28 cellular contexts compared by ENCODE assay signal in genomic region chr13:71644579-71644978, GRCh38.
"Had no signal": no experiment of that assay in that cellular context is flagged by ENCODE, and none has a peak within 500 bp of the region (broad histone marks: within the 10 kb centered on the region; RNA-seq: fewer than 3 reads in every experiment).

No MANE protein-coding gene starts in this region.

- H3K36me3 ChIP-seq: ascending aorta, gastroesophageal sphincter, right lobe of liver, thoracic aorta, upper lobe of left lung, vagina, WERI-Rb-1 had no signal

- H3K4me1 Mint-ChIP-seq: activated CD4-positive, alpha-beta memory T cell treated with anti-CD3 and anti-CD28 coated beads, Interleukin-2, amount 10 ng/mL, durations not matched to agents 7 days and 5 days; activated CD4-positive, alpha-beta T cell treated with anti-CD3 and anti-CD28 coated beads, Interleukin-2, amount 10 ng/mL, durations not matched to agents 24 days and 14 days; activated naive CD4-positive, alpha-beta T cell treated with anti-CD3 and anti-CD28 coated beads, Interleukin-2, amount 10 ng/mL, durations not matched to agents 7 days and 5 days; activated naive CD8-positive, alpha-beta T cell treated with anti-CD3 and anti-CD28 coated beads, Interleukin-2, amount 10 ng/mL, durations not matched to agents 7 days and 5 days; naive thymus-derived CD4-positive, alpha-beta T cell had no signal

- H3K27ac ChIP-seq: ascending aorta, gastroesophageal sphincter, right lobe of liver, thoracic aorta, upper lobe of left lung, vagina, WERI-Rb-1 had no signal

- H3K4me1 ChIP-seq: ascending aorta, gastroesophageal sphincter, right lobe of liver, upper lobe of left lung, vagina had no signal

- DNase-seq: activated CD4-positive, alpha-beta memory T cell treated with anti-CD3 and anti-CD28 coated beads, Interleukin-2, amount 10 ng/mL, durations not matched to agents 7 days and 5 days; activated CD4-positive, alpha-beta T cell treated with anti-CD3 and anti-CD28 coated beads, Interleukin-2, amount 10 ng/mL, durations not matched to agents 24 days and 14 days; activated CD4-positive, CD25-positive, alpha-beta regulatory T cell treated with anti-CD3 and anti-CD28 coated beads, Interleukin-2, amount 50 U/mL, for 72 hours; activated CD8-positive, alpha-beta memory T cell treated with anti-CD3 and anti-CD28 coated beads, Interleukin-2, amount 50 U/mL, for 48 hours; activated gamma-delta T cell; activated naive CD4-positive, alpha-beta T cell treated with anti-CD3 and anti-CD28 coated beads, Interleukin-2, amount 10 ng/mL, durations not matched to agents 7 days and 5 days; activated naive CD8-positive, alpha-beta T cell treated with anti-CD3 and anti-CD28 coated beads, Interleukin-2, amount 10 ng/mL, durations not matched to agents 7 days and 5 days; activated T-cell treated with anti-CD3 and anti-CD28 coated beads, Interleukin-2, amount 50 U/mL, for 24 hours; caudate nucleus; cortex of kidney; effector memory CD8-positive, alpha-beta T cell; left cardiac atrium; left ventricle myocardium superior; midbrain; naive thymus-derived CD4-positive, alpha-beta T cell; posterior cingulate gyrus; right lobe of liver; stimulated activated CD4-positive, alpha-beta T cell treated with anti-CD3 and anti-CD28 coated beads, Interleukin-4, amount 100 ng/mL, for 1 hour; T1000; upper lobe of left lung; WERI-Rb-1 had no signal

- ATAC-seq: effector memory CD8-positive, alpha-beta T cell; gastroesophageal sphincter; left cardiac atrium; left ventricle myocardium superior; naive thymus-derived CD4-positive, alpha-beta T cell; right lobe of liver had no signal

- H3K4me3 Mint-ChIP-seq: activated CD4-positive, alpha-beta memory T cell treated with anti-CD3 and anti-CD28 coated beads, Interleukin-2, amount 10 ng/mL, durations not matched to agents 7 days and 5 days; activated CD4-positive, alpha-beta T cell treated with anti-CD3 and anti-CD28 coated beads, Interleukin-2, amount 10 ng/mL, durations not matched to agents 24 days and 14 days; activated naive CD4-positive, alpha-beta T cell treated with anti-CD3 and anti-CD28 coated beads, Interleukin-2, amount 10 ng/mL, durations not matched to agents 7 days and 5 days; activated naive CD8-positive, alpha-beta T cell treated with anti-CD3 and anti-CD28 coated beads, Interleukin-2, amount 10 ng/mL, durations not matched to agents 7 days and 5 days; activated T-cell treated with anti-CD3 and anti-CD28 coated beads, Interleukin-2, amount 50 U/mL, for 24 hours; effector memory CD8-positive, alpha-beta T cell; naive thymus-derived CD4-positive, alpha-beta T cell; stimulated activated naive CD8-positive, alpha-beta T cell treated with anti-CD3 and anti-CD28 coated beads, Interleukin-15, Interleukin-2, amounts not matched to agents 100 ng/mL and 50 ng/mL, for 24 hours; T-helper 1 cell treated with Interleukin-12 subunit alpha and Interleukin-12 subunit beta and Interleukin-4 antibody, amounts not matched to agents 30 μg/mL and 1 μg/mL, for 36 hours had no signal

- H3K36me3 Mint-ChIP-seq: activated naive CD4-positive, alpha-beta T cell treated with anti-CD3 and anti-CD28 coated beads, Interleukin-2, amount 10 ng/mL, durations not matched to agents 7 days and 5 days; activated naive CD8-positive, alpha-beta T cell treated with anti-CD3 and anti-CD28 coated beads, Interleukin-2, amount 10 ng/mL, durations not matched to agents 7 days and 5 days; naive thymus-derived CD4-positive, alpha-beta T cell had no signal

- H3K27me3 ChIP-seq: ascending aorta, gastroesophageal sphincter, hepatocyte, right lobe of liver, upper lobe of left lung, vagina had no signal

- H3K9me3 Mint-ChIP-seq: activated CD4-positive, alpha-beta memory T cell treated with anti-CD3 and anti-CD28 coated beads, Interleukin-2, amount 10 ng/mL, durations not matched to agents 7 days and 5 days; activated CD4-positive, alpha-beta T cell treated with anti-CD3 and anti-CD28 coated beads, Interleukin-2, amount 10 ng/mL, durations not matched to agents 24 days and 14 days; activated naive CD4-positive, alpha-beta T cell treated with anti-CD3 and anti-CD28 coated beads, Interleukin-2, amount 10 ng/mL, durations not matched to agents 7 days and 5 days; activated naive CD8-positive, alpha-beta T cell treated with anti-CD3 and anti-CD28 coated beads, Interleukin-2, amount 10 ng/mL, durations not matched to agents 7 days and 5 days; stimulated activated naive CD8-positive, alpha-beta T cell treated with anti-CD3 and anti-CD28 coated beads, Interleukin-15, Interleukin-2, amounts not matched to agents 100 ng/mL and 50 ng/mL, for 24 hours; T-helper 1 cell treated with Interleukin-12 subunit alpha and Interleukin-12 subunit beta and Interleukin-4 antibody, amounts not matched to agents 30 μg/mL and 1 μg/mL, for 36 hours had no signal

- H3K9me3 ChIP-seq: ascending aorta, gastroesophageal sphincter, right lobe of liver, thoracic aorta, upper lobe of left lung, vagina had no signal

- H3K27me3 Mint-ChIP-seq: activated CD4-positive, alpha-beta memory T cell treated with anti-CD3 and anti-CD28 coated beads, Interleukin-2, amount 10 ng/mL, durations not matched to agents 7 days and 5 days; activated CD4-positive, alpha-beta T cell treated with anti-CD3 and anti-CD28 coated beads, Interleukin-2, amount 10 ng/mL, durations not matched to agents 24 days and 14 days; activated naive CD4-positive, alpha-beta T cell treated with anti-CD3 and anti-CD28 coated beads, Interleukin-2, amount 10 ng/mL, durations not matched to agents 7 days and 5 days; activated naive CD8-positive, alpha-beta T cell treated with anti-CD3 and anti-CD28 coated beads, Interleukin-2, amount 10 ng/mL, durations not matched to agents 7 days and 5 days; activated T-cell treated with anti-CD3 and anti-CD28 coated beads, Interleukin-2, amount 50 U/mL, for 24 hours; effector memory CD8-positive, alpha-beta T cell; naive thymus-derived CD4-positive, alpha-beta T cell; stimulated activated naive CD8-positive, alpha-beta T cell treated with anti-CD3 and anti-CD28 coated beads, Interleukin-15, Interleukin-2, amounts not matched to agents 100 ng/mL and 50 ng/mL, for 24 hours had no signal

- H3K4me3 ChIP-seq: ascending aorta, gastroesophageal sphincter, hepatocyte, right lobe of liver, thoracic aorta, upper lobe of left lung, vagina had no signal

- H3K27ac Mint-ChIP-seq: activated CD4-positive, alpha-beta memory T cell treated with anti-CD3 and anti-CD28 coated beads, Interleukin-2, amount 10 ng/mL, durations not matched to agents 7 days and 5 days; activated CD4-positive, alpha-beta T cell treated with anti-CD3 and anti-CD28 coated beads, Interleukin-2, amount 10 ng/mL, durations not matched to agents 24 days and 14 days; activated naive CD4-positive, alpha-beta T cell treated with anti-CD3 and anti-CD28 coated beads, Interleukin-2, amount 10 ng/mL, durations not matched to agents 7 days and 5 days; activated naive CD8-positive, alpha-beta T cell treated with anti-CD3 and anti-CD28 coated beads, Interleukin-2, amount 10 ng/mL, durations not matched to agents 7 days and 5 days; activated T-cell treated with anti-CD3 and anti-CD28 coated beads, Interleukin-2, amount 50 U/mL, for 24 hours; effector memory CD8-positive, alpha-beta T cell; naive thymus-derived CD4-positive, alpha-beta T cell; stimulated activated naive CD8-positive, alpha-beta T cell treated with anti-CD3 and anti-CD28 coated beads, Interleukin-15, Interleukin-2, amounts not matched to agents 100 ng/mL and 50 ng/mL, for 24 hours; T-helper 1 cell treated with Interleukin-12 subunit alpha and Interleukin-12 subunit beta and Interleukin-4 antibody, amounts not matched to agents 30 μg/mL and 1 μg/mL, for 36 hours had no signal
